38 cellular contexts compared by ENCODE assay signal in genomic region chr1:111895017-111895416, GRCh38.
"Had no signal": no experiment of that assay in that cellular context is flagged by ENCODE, and none has a peak within 500 bp of the region (broad histone marks: within the 10 kb centered on the region; RNA-seq: fewer than 3 reads in every experiment).

No MANE protein-coding gene starts in this region.

- FAIRE-seq: astrocyte, TTC549 had no signal

- H3K4me3 ChIP-seq: adrenal gland, body of pancreas had no signal

- H3K36me3 Mint-ChIP-seq: activated CD4-positive, alpha-beta memory T cell treated with anti-CD3 and anti-CD28 coated beads for 36 hours; activated naive CD4-positive, alpha-beta T cell treated with anti-CD3 and anti-CD28 coated beads, Interleukin-2, amount 50 U/mL, for 72 hours; activated naive CD8-positive, alpha-beta T cell treated with anti-CD3 and anti-CD28 coated beads for 36 hours had no signal

- H3K4me3 Mint-ChIP-seq: activated CD4-positive, alpha-beta memory T cell treated with anti-CD3 and anti-CD28 coated beads for 36 hours; activated CD4-positive, alpha-beta T cell treated with anti-CD3 and anti-CD28 coated beads, Interleukin-2, amount 10 ng/mL, durations not matched to agents 24 days and 14 days; activated CD8-positive, alpha-beta T cell treated with anti-CD3 and anti-CD28 coated beads for 36 hours; activated naive CD4-positive, alpha-beta T cell treated with anti-CD3 and anti-CD28 coated beads for 36 hours; activated naive CD8-positive, alpha-beta T cell treated with anti-CD3 and anti-CD28 coated beads for 36 hours; activated T-cell treated with anti-CD3 and anti-CD28 coated beads, Interleukin-2, amount 50 U/mL, for 4 hours; activated T-cell treated with anti-CD3 and anti-CD28 coated beads, Interleukin-2, amount 50 U/mL, for 72 hours; activated T-helper 1 cell treated with anti-CD3 and anti-CD28 coated beads, Interleukin-12 subunit alpha, Interleukin-12 subunit beta, Interleukin-2, Interleukin-4 antibody, amounts not matched to agents 30 ng/mL and 10 ng/mL and 1 ng/mL, durations not matched to agents 14 hours and 24 hours and 36 hours; activated T-helper 17 cell treated with anti-CD3 and anti-CD28 coated beads, Interleukin-2, amount 50 U/mL, for 72 hours; central memory CD8-positive, alpha-beta T cell; T-helper 1 cell treated with Interleukin-12 subunit alpha and Interleukin-12 subunit beta and Interleukin-4 antibody, amounts not matched to agents 30 μg/mL and 1 μg/mL, for 36 hours; T-helper 2 cell treated with Interferon-gamma antibody and Interleukin-4, amounts not matched to agents 5 μg/mL and 100 μg/mL, for 36 hours had no signal

- ATAC-seq: activated CD4-positive, CD25-positive, alpha-beta regulatory T cell treated with anti-CD3 and anti-CD28 coated beads, Interleukin-2, amount 50 U/mL, for 24 hours; activated CD8-positive, alpha-beta T cell treated with anti-CD3 and anti-CD28 coated beads for 36 hours; activated naive CD4-positive, alpha-beta T cell treated with anti-CD3 and anti-CD28 coated beads, Interleukin-2, amount 50 U/mL, for 72 hours; activated T-cell treated with anti-CD3 and anti-CD28 coated beads, Interleukin-2, amount 50 U/mL, for 4 hours; activated T-cell treated with anti-CD3 and anti-CD28 coated beads, Interleukin-2, amount 50 U/mL, for 72 hours; activated T-helper 17 cell treated with anti-CD3 and anti-CD28 coated beads, Interleukin-2, amount 50 U/mL, for 72 hours; body of pancreas had no signal

- DNase-seq: activated CD4-positive, alpha-beta memory T cell treated with anti-CD3 and anti-CD28 coated beads for 36 hours; activated CD4-positive, alpha-beta T cell treated with anti-CD3 and anti-CD28 coated beads for 4 hours; activated CD4-positive, alpha-beta T cell treated with anti-CD3 and anti-CD28 coated beads, Interleukin-2, amount 10 ng/mL, durations not matched to agents 24 days and 14 days; activated CD4-positive, alpha-beta T cell treated with anti-CD3 and anti-CD28 coated beads, Interleukin-2, amount 50 U/mL, for 1 hour; activated CD4-positive, alpha-beta T cell treated with anti-CD3 and anti-CD28 coated beads, Interleukin-2, amount 50 U/mL, for 4 hours; activated CD4-positive, CD25-positive, alpha-beta regulatory T cell; activated CD8-positive, alpha-beta memory T cell treated with anti-CD3 and anti-CD28 coated beads, Interleukin-2, amount 50 U/mL, for 4 hours; activated CD8-positive, alpha-beta T cell treated with anti-CD3 and anti-CD28 coated beads for 36 hours; activated effector memory CD4-positive, alpha-beta T cell treated with anti-CD3 and anti-CD28 coated beads, Interleukin-2, amount 50 U/mL, for 16 hours; activated gamma-delta T cell treated with Interleukin-2 at 50 U/mL for 16 hours; activated naive CD4-positive, alpha-beta T cell; activated naive CD4-positive, alpha-beta T cell treated with anti-CD3 and anti-CD28 coated beads for 36 hours; activated naive CD4-positive, alpha-beta T cell treated with anti-CD3 and anti-CD28 coated beads, Interleukin-2, amount 50 U/mL, for 16 hours; activated naive CD8-positive, alpha-beta T cell treated with anti-CD3 and anti-CD28 coated beads for 36 hours; activated T-cell treated with anti-CD3 and anti-CD28 coated beads for 4 hours; activated T-cell treated with anti-CD3 and anti-CD28 coated beads, Interleukin-2, amount 50 U/mL, for 1 hour; activated T-cell treated with anti-CD3 and anti-CD28 coated beads, Interleukin-2, amount 50 U/mL, for 4 hours; activated T-cell treated with anti-CD3 and anti-CD28 coated beads, Interleukin-2, amount 50 U/mL, for 72 hours; amniotic stem cell; aorta; body of pancreas; brain microvascular endothelial cell; cerebellar nuclear complex; T-helper 1 cell; T-helper 2 cell; T-helper 9 cell had no signal

- H3K36me3 ChIP-seq: adrenal gland, brain microvascular endothelial cell, breast epithelium had no signal

- H3K27ac Mint-ChIP-seq: activated CD4-positive, alpha-beta memory T cell treated with anti-CD3 and anti-CD28 coated beads for 36 hours; activated CD4-positive, alpha-beta T cell treated with anti-CD3 and anti-CD28 coated beads, Interleukin-2, amount 10 ng/mL, durations not matched to agents 24 days and 14 days; activated CD8-positive, alpha-beta T cell treated with anti-CD3 and anti-CD28 coated beads for 36 hours; activated naive CD4-positive, alpha-beta T cell treated with anti-CD3 and anti-CD28 coated beads for 36 hours; activated naive CD4-positive, alpha-beta T cell treated with anti-CD3 and anti-CD28 coated beads, Interleukin-2, amount 50 U/mL, for 72 hours; activated naive CD8-positive, alpha-beta T cell treated with anti-CD3 and anti-CD28 coated beads for 36 hours; activated T-cell treated with anti-CD3 and anti-CD28 coated beads, Interleukin-2, amount 50 U/mL, for 72 hours; activated T-helper 1 cell treated with anti-CD3 and anti-CD28 coated beads, Interleukin-12 subunit alpha, Interleukin-12 subunit beta, Interleukin-2, Interleukin-4 antibody, amounts not matched to agents 30 ng/mL and 10 ng/mL and 1 ng/mL, durations not matched to agents 14 hours and 24 hours and 36 hours; activated T-helper 17 cell treated with anti-CD3 and anti-CD28 coated beads, Interleukin-2, amount 50 U/mL, for 72 hours; T-helper 1 cell treated with Interleukin-12 subunit alpha and Interleukin-12 subunit beta and Interleukin-4 antibody, amounts not matched to agents 30 μg/mL and 1 μg/mL, for 36 hours; T-helper 2 cell treated with Interferon-gamma antibody and Interleukin-4, amounts not matched to agents 5 μg/mL and 100 μg/mL, for 36 hours had no signal

- H3K9me3 Mint-ChIP-seq: activated CD4-positive, alpha-beta memory T cell treated with anti-CD3 and anti-CD28 coated beads for 36 hours; activated CD4-positive, alpha-beta T cell treated with anti-CD3 and anti-CD28 coated beads, Interleukin-2, amount 10 ng/mL, durations not matched to agents 24 days and 14 days; activated CD8-positive, alpha-beta T cell treated with anti-CD3 and anti-CD28 coated beads for 36 hours; activated naive CD4-positive, alpha-beta T cell treated with anti-CD3 and anti-CD28 coated beads for 36 hours; activated naive CD4-positive, alpha-beta T cell treated with anti-CD3 and anti-CD28 coated beads, Interleukin-2, amount 50 U/mL, for 72 hours; activated naive CD8-positive, alpha-beta T cell treated with anti-CD3 and anti-CD28 coated beads for 36 hours; activated T-cell treated with anti-CD3 and anti-CD28 coated beads, Interleukin-2, amount 50 U/mL, for 4 hours; activated T-cell treated with anti-CD3 and anti-CD28 coated beads, Interleukin-2, amount 50 U/mL, for 72 hours; activated T-helper 1 cell treated with anti-CD3 and anti-CD28 coated beads, Interleukin-12 subunit alpha, Interleukin-12 subunit beta, Interleukin-2, Interleukin-4 antibody, amounts not matched to agents 30 ng/mL and 10 ng/mL and 1 ng/mL, durations not matched to agents 14 hours and 24 hours and 36 hours; activated T-helper 17 cell treated with anti-CD3 and anti-CD28 coated beads, Interleukin-2, amount 50 U/mL, for 72 hours; central memory CD8-positive, alpha-beta T cell; T-helper 1 cell treated with Interleukin-12 subunit alpha and Interleukin-12 subunit beta and Interleukin-4 antibody, amounts not matched to agents 30 μg/mL and 1 μg/mL, for 36 hours; T-helper 2 cell treated with Interferon-gamma antibody and Interleukin-4, amounts not matched to agents 5 μg/mL and 100 μg/mL, for 36 hours had no signal

- H3K27ac ChIP-seq: adrenal gland, body of pancreas, brain microvascular endothelial cell, breast epithelium, VCaP had no signal

- H3K4me1 ChIP-seq: adrenal gland, body of pancreas, breast epithelium had no signal

- H3K4me1 Mint-ChIP-seq: activated CD4-positive, alpha-beta T cell treated with anti-CD3 and anti-CD28 coated beads, Interleukin-2, amount 10 ng/mL, durations not matched to agents 24 days and 14 days; activated naive CD8-positive, alpha-beta T cell treated with anti-CD3 and anti-CD28 coated beads for 36 hours; activated T-helper 17 cell treated with anti-CD3 and anti-CD28 coated beads, Interleukin-2, amount 50 U/mL, for 72 hours; central memory CD8-positive, alpha-beta T cell had no signal

- H3K9me3 ChIP-seq: adrenal gland, body of pancreas, breast epithelium had no signal

- H3K27me3 ChIP-seq: adrenal gland, body of pancreas, brain microvascular endothelial cell, breast epithelium had no signal
